Comparison of ENCODE assay signal across 38 cellular contexts in genomic region chr13:39884166-39884565, GRCh38.
"Had no signal": no experiment of that assay in that cellular context is flagged by ENCODE, and none has a peak within 500 bp of the region (broad histone marks: within the 10 kb centered on the region; RNA-seq: fewer than 3 reads in every experiment).

No MANE protein-coding gene starts in this region.

- H3K27ac ChIP-seq: adrenal gland, ascending aorta, body of pancreas, brain microvascular endothelial cell, breast epithelium, cardiac muscle cell had no signal

- H3K27ac Mint-ChIP-seq: activated naive CD4-positive, alpha-beta T cell treated with anti-CD3 and anti-CD28 coated beads for 36 hours; activated naive CD4-positive, alpha-beta T cell treated with anti-CD3 and anti-CD28 coated beads, Interleukin-2, amount 10 ng/mL, durations not matched to agents 7 days and 5 days; activated naive CD4-positive, alpha-beta T cell treated with anti-CD3 and anti-CD28 coated beads, Interleukin-2, amount 50 U/mL, for 24 hours; activated naive CD4-positive, alpha-beta T cell treated with anti-CD3 and anti-CD28 coated beads, Interleukin-2, amount 50 U/mL, for 72 hours; activated naive CD8-positive, alpha-beta T cell; activated naive CD8-positive, alpha-beta T cell treated with anti-CD3 and anti-CD28 coated beads for 36 hours; activated naive CD8-positive, alpha-beta T cell treated with anti-CD3 and anti-CD28 coated beads, Interleukin-2, amount 10 ng/mL, durations not matched to agents 7 days and 5 days; activated naive CD8-positive, alpha-beta T cell treated with anti-CD3 and anti-CD28 coated beads, Interleukin-2, amount 50 U/mL, for 24 hours; activated T-cell treated with anti-CD3 and anti-CD28 coated beads, Interleukin-2, amount 50 U/mL, for 24 hours; activated T-cell treated with anti-CD3 and anti-CD28 coated beads, Interleukin-2, amount 50 U/mL, for 72 hours; activated T-helper 1 cell treated with anti-CD3 and anti-CD28 coated beads, Interleukin-12 subunit alpha, Interleukin-12 subunit beta, Interleukin-2, Interleukin-4 antibody, amounts not matched to agents 30 ng/mL and 10 ng/mL and 1 ng/mL, durations not matched to agents 14 hours and 24 hours and 36 hours; activated T-helper 17 cell treated with anti-CD3 and anti-CD28 coated beads, Interleukin-2, amount 50 U/mL, for 72 hours; activated T-helper 2 cell treated with anti-CD3 and anti-CD28 coated beads, Interferon-gamma antibody, Interleukin-2, Interleukin-4, amounts not matched to agents 10 μg/mL and 5 μg/mL and 100 μg/mL, durations not matched to agents 14 hours and 24 hours and 36 hours; brain had no signal

- DNase-seq: activated effector memory CD4-positive, alpha-beta T cell treated with anti-CD3 and anti-CD28 coated beads, Interleukin-2, amount 50 U/mL, for 16 hours; activated effector memory CD4-positive, alpha-beta T cell treated with Interleukin-2 at 50 U/mL for 16 hours; activated gamma-delta T cell; activated gamma-delta T cell treated with Interleukin-2 at 50 U/mL for 16 hours; activated naive CD4-positive, alpha-beta T cell; activated naive CD4-positive, alpha-beta T cell treated with anti-CD3 and anti-CD28 coated beads for 36 hours; activated naive CD4-positive, alpha-beta T cell treated with anti-CD3 and anti-CD28 coated beads, Interleukin-2, amount 10 ng/mL, durations not matched to agents 7 days and 5 days; activated naive CD4-positive, alpha-beta T cell treated with anti-CD3 and anti-CD28 coated beads, Interleukin-2, amount 50 U/mL, for 16 hours; activated naive CD4-positive, alpha-beta T cell treated with Interleukin-2 at 50 U/mL for 16 hours; activated naive CD8-positive, alpha-beta T cell treated with anti-CD3 and anti-CD28 coated beads for 36 hours; activated naive CD8-positive, alpha-beta T cell treated with anti-CD3 and anti-CD28 coated beads, Interleukin-2, amount 10 ng/mL, durations not matched to agents 7 days and 5 days; activated naive CD8-positive, alpha-beta T cell treated with anti-CD3 and anti-CD28 coated beads, Interleukin-2, amount 50 U/mL, for 24 hours; activated T-cell treated with anti-CD3 and anti-CD28 coated beads, Interleukin-2, amount 50 U/mL, for 1 hour; activated T-cell treated with anti-CD3 and anti-CD28 coated beads, Interleukin-2, amount 50 U/mL, for 24 hours; activated T-cell treated with anti-CD3 and anti-CD28 coated beads, Interleukin-2, amount 50 U/mL, for 4 hours; activated T-cell treated with anti-CD3 and anti-CD28 coated beads, Interleukin-2, amount 50 U/mL, for 48 hours; activated T-cell treated with anti-CD3 and anti-CD28 coated beads, Interleukin-2, amount 50 U/mL, for 72 hours; adrenal gland; amniotic stem cell; amygdala; anterior cingulate cortex; aorta; body of pancreas; brain microvascular endothelial cell; caudate nucleus; central memory CD4-positive, alpha-beta T cell; cerebellar nuclear complex had no signal

- H3K4me1 Mint-ChIP-seq: activated naive CD4-positive, alpha-beta T cell treated with anti-CD3 and anti-CD28 coated beads, Interleukin-2, amount 10 ng/mL, durations not matched to agents 7 days and 5 days; activated naive CD4-positive, alpha-beta T cell treated with anti-CD3 and anti-CD28 coated beads, Interleukin-2, amount 50 U/mL, for 24 hours; activated naive CD8-positive, alpha-beta T cell treated with anti-CD3 and anti-CD28 coated beads for 36 hours; activated naive CD8-positive, alpha-beta T cell treated with anti-CD3 and anti-CD28 coated beads, Interleukin-2, amount 10 ng/mL, durations not matched to agents 7 days and 5 days; activated naive CD8-positive, alpha-beta T cell treated with anti-CD3 and anti-CD28 coated beads, Interleukin-2, amount 50 U/mL, for 24 hours; activated T-helper 17 cell treated with anti-CD3 and anti-CD28 coated beads, Interleukin-2, amount 50 U/mL, for 72 hours; brain; central memory CD8-positive, alpha-beta T cell had no signal

- H3K4me3 ChIP-seq: adrenal gland, ascending aorta, body of pancreas, breast epithelium, cardiac muscle cell had no signal

- H3K27me3 ChIP-seq: adrenal gland, ascending aorta, body of pancreas, brain microvascular endothelial cell, breast epithelium, cardiac muscle cell had no signal

- H3K36me3 Mint-ChIP-seq: activated naive CD8-positive, alpha-beta T cell treated with anti-CD3 and anti-CD28 coated beads for 36 hours; brain had no signal

- H3K4me3 Mint-ChIP-seq: activated naive CD4-positive, alpha-beta T cell treated with anti-CD3 and anti-CD28 coated beads for 36 hours; activated naive CD4-positive, alpha-beta T cell treated with anti-CD3 and anti-CD28 coated beads, Interleukin-2, amount 10 ng/mL, durations not matched to agents 7 days and 5 days; activated naive CD4-positive, alpha-beta T cell treated with anti-CD3 and anti-CD28 coated beads, Interleukin-2, amount 50 U/mL, for 24 hours; activated naive CD8-positive, alpha-beta T cell; activated naive CD8-positive, alpha-beta T cell treated with anti-CD3 and anti-CD28 coated beads for 36 hours; activated naive CD8-positive, alpha-beta T cell treated with anti-CD3 and anti-CD28 coated beads, Interleukin-2, amount 10 ng/mL, durations not matched to agents 7 days and 5 days; activated naive CD8-positive, alpha-beta T cell treated with anti-CD3 and anti-CD28 coated beads, Interleukin-2, amount 50 U/mL, for 24 hours; activated T-cell treated with anti-CD3 and anti-CD28 coated beads, Interleukin-2, amount 50 U/mL, for 24 hours; activated T-cell treated with anti-CD3 and anti-CD28 coated beads, Interleukin-2, amount 50 U/mL, for 4 hours; activated T-cell treated with anti-CD3 and anti-CD28 coated beads, Interleukin-2, amount 50 U/mL, for 72 hours; activated T-helper 1 cell treated with anti-CD3 and anti-CD28 coated beads, Interleukin-12 subunit alpha, Interleukin-12 subunit beta, Interleukin-2, Interleukin-4 antibody, amounts not matched to agents 30 ng/mL and 10 ng/mL and 1 ng/mL, durations not matched to agents 14 hours and 24 hours and 36 hours; activated T-helper 17 cell treated with anti-CD3 and anti-CD28 coated beads, Interleukin-2, amount 50 U/mL, for 72 hours; brain; central memory CD8-positive, alpha-beta T cell had no signal

- H3K27me3 Mint-ChIP-seq: activated naive CD8-positive, alpha-beta T cell; activated naive CD8-positive, alpha-beta T cell treated with anti-CD3 and anti-CD28 coated beads for 36 hours; activated naive CD8-positive, alpha-beta T cell treated with anti-CD3 and anti-CD28 coated beads, Interleukin-2, amount 10 ng/mL, durations not matched to agents 7 days and 5 days; activated T-cell treated with anti-CD3 and anti-CD28 coated beads, Interleukin-2, amount 50 U/mL, for 24 hours had no signal

- H3K4me1 ChIP-seq: adrenal gland, ascending aorta, body of pancreas, breast epithelium had no signal

- H3K36me3 ChIP-seq: adrenal gland, ascending aorta, brain microvascular endothelial cell, breast epithelium, cardiac muscle cell had no signal
